Comparison of ENCODE assay signal across 11 cellular contexts in the genomic region with DNA sequence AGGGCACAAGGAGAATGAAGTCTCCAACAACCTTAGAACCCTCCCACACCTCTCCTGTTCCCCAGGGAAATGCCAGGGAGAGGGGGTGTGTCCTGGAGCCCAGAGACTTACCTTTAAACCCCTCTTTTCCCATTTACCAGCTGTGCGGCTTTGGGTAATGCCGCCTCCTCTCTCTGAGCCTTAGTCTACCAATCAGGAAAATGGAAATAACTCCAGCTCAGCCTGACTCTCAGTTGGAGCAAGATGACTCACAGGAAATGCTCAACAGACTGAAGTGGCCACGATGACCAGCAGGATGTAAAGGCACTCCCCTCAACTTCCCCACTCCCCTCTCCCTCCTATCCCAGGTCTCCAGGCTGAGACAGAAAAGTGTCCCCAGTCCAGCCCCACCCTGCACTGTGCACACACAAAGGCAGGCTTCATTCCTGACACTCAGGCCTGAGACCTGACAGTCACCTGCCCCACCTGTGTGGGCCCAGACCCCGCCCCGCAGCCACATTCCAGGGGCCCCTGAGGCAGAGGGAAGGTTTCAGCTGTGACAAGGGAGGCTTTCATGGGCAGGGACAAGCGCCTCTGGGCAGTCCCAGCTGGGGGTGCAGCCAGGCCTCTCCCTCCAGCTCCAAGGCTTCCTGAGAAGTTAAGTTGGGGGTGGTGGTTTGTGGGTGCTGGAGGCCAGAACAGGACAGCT. TPM values are rescaled to one million over a fixed set of nuclear protein-coding genes. Genes with fewer than 3 reads are reported as not detected.
DNase-seq lines count a peak whose midpoint lies in the region; ATAC-seq and TF ChIP-seq lines count a peak whose summit lies in the region.
"Had no signal": no experiment of that assay in that cellular context is flagged by ENCODE, and none has a peak within 500 bp of the region (broad histone marks: within the 10 kb centered on the region; RNA-seq: fewer than 3 reads in every experiment).

No MANE protein-coding gene starts in this region.

- peak overlapping the region; percentile 20 for H3K27ac Mint-ChIP-seq in GM23338
- H3K27ac Mint-ChIP-seq in naive thymus-derived CD8-positive, alpha-beta T cell = no peak overlapping the region
- H3K27ac Mint-ChIP-seq: activated naive CD8-positive, alpha-beta T cell had no signal

- H3K9me3 ChIP-seq in RWPE2 (ENCODE audit: severe bottlenecking) (no peaks in the 10 kb centered on the region), skeletal muscle satellite cell (replicated peaks; ENCODE audit: low read length) (no peaks in the 10 kb centered on the region)

- H3K4me2 ChIP-seq in GM23338 (peak overlapping the region; percentile 48; the same call in 1 of the 2 replicates), skeletal muscle satellite cell (ENCODE audit: low read length) (peak overlapping the region; percentile 25)

- H3K9me2 ChIP-seq in GM23338 (ENCODE audit: insufficient read depth) = no peaks in the 10 kb centered on the region

- TF ChIP-seq CTCF in GM23338 (conservative IDR thresholded peaks at IDR 0.05; ENCODE audit: low read depth in 2 of 2) (no peak), RWPE2 (IDR thresholded peaks at IDR 0.05; ENCODE audit: poor library complexity, severe bottlenecking) (peak; percentile 5), GM13976 (IDR thresholded peaks at IDR 0.05; ENCODE audit: borderline replicate concordance, control extremely low read depth, extremely low read depth, insufficient read depth, missing control alignments) (no peak)

- in situ Hi-C loops in GM13976 (cut with MboI; ENCODE audit: low sequenced_read_pairs, unreplicated experiment) = no loop called here

- no peaks in the 10 kb centered on the region for H3K9me3 Mint-ChIP-seq in GM23338
- no peaks in the 10 kb centered on the region for H3K9me3 Mint-ChIP-seq in naive thymus-derived CD8-positive, alpha-beta T cell

- 0 out of 2 replicates have a peak, but pooled peaks cover 4% of the 10 kb centered on the region for H3F3A ChIP-seq in GM23338 (replicated peaks; ENCODE audit: low read depth)

- peaks cover 12% of the 10 kb centered on the region; the same call in 1 of the 2 replicates for H3K4me1 ChIP-seq in GM23338 (ENCODE audit: insufficient read depth)
- peaks cover 60% of the 10 kb centered on the region for H3K4me1 ChIP-seq in RWPE2 (ENCODE audit: insufficient read depth, poor library complexity, severe bottlenecking)
- H3K4me1 ChIP-seq in skeletal muscle satellite cell (ENCODE audit: control insufficient read depth, insufficient read depth, low read length) = peaks cover 32% of the 10 kb centered on the region

- H3K79me2 ChIP-seq in GM23338 (replicated peaks; ENCODE audit: insufficient read depth) = peaks cover 7% of the 10 kb centered on the region

- H3K27ac ChIP-seq in GM23338 (ENCODE audit: low read depth) (peak overlapping the region; percentile 69), RWPE2 (ENCODE audit: poor library complexity, severe bottlenecking) (peak overlapping the region; percentile 79)

- H3K27me3 ChIP-seq in GM23338 (ENCODE audit: insufficient read depth) (no peaks in the 10 kb centered on the region), RWPE2 (ENCODE audit: insufficient read depth, poor library complexity, severe bottlenecking) (no peaks in the 10 kb centered on the region), skeletal muscle satellite cell (ENCODE audit: control insufficient read depth, insufficient read depth, low read length) (peaks cover under 1% of the 10 kb centered on the region)

- H3K4me1 Mint-ChIP-seq in GM23338 = peaks cover 26% of the 10 kb centered on the region
- H3K4me1 Mint-ChIP-seq in naive thymus-derived CD8-positive, alpha-beta T cell = no peaks in the 10 kb centered on the region

- ATAC-seq in GM23338 = peak; percentile 67
- peak; percentile 50 for ATAC-seq in RWPE2 (ENCODE audit: low read depth)
- no peak for ATAC-seq in naive thymus-derived CD8-positive, alpha-beta T cell
- ATAC-seq in GM19324 (IDR thresholded peaks at IDR 0.05; ENCODE audit: low FRiP score, unreplicated experiment) = no peak
- ATAC-seq: Right ventricle myocardium inferior had no signal

- H3K36me3 Mint-ChIP-seq in GM23338 (ENCODE audit: low read depth) = peaks cover 36% of the 10 kb centered on the region
- no peaks in the 10 kb centered on the region for H3K36me3 Mint-ChIP-seq in naive thymus-derived CD8-positive, alpha-beta T cell
- H3K36me3 Mint-ChIP-seq: activated naive CD8-positive, alpha-beta T cell had no signal

- peaks cover 7% of the 10 kb centered on the region; the same call in 1 of the 2 replicates for H4K20me1 ChIP-seq in GM23338 (replicated peaks; ENCODE audit: insufficient read depth)

- 0 out of 2 replicates have a peak, but pooled peaks cover 9% of the 10 kb centered on the region for H3K36me3 ChIP-seq in GM23338 (ENCODE audit: insufficient read depth)
- peaks cover 2% of the 10 kb centered on the region for H3K36me3 ChIP-seq in RWPE2 (ENCODE audit: low read depth)
- H3K36me3 ChIP-seq in skeletal muscle satellite cell (ENCODE audit: insufficient read depth, low read length) = no peaks in the 10 kb centered on the region

- peaks cover 13% of the 10 kb centered on the region for H3K27me3 Mint-ChIP-seq in GM23338 (ENCODE audit: insufficient read depth, low read depth, poor library complexity)
- H3K27me3 Mint-ChIP-seq in naive thymus-derived CD8-positive, alpha-beta T cell = peaks cover 0 to 14% (median 2%) of the 10 kb centered on the region in 5 donors

- no peak overlapping the region for H3K4me3 ChIP-seq in GM23338
- H3K4me3 ChIP-seq in RWPE2 (ENCODE audit: severe bottlenecking) = no peak overlapping the region
- H3K4me3 ChIP-seq in skeletal muscle satellite cell (ENCODE audit: low read length) = no peak overlapping the region

- peak; percentile 65 for DNase-seq in GM23338 (ENCODE audit: low spot score)
- DNase-seq in RWPE2 (ENCODE audit: low spot score) = no peak
- DNase-seq in fibroblast of the conjunctiva (ENCODE audit: low read depth) = peak; percentile 12
- no peak for DNase-seq in naive thymus-derived CD8-positive, alpha-beta T cell
- no peak for DNase-seq in GM13976 (ENCODE audit: low spot score)
- DNase-seq in DMS114 treated with DMSO at 0.1 percent for 48 hours (lab: John Stamatoyannopoulos, UW; ENCODE audit: unreplicated experiment) = no peak

- POLR2A ChIA-PET in naive thymus-derived CD8-positive, alpha-beta T cell (lab: Charles Lee) = no interaction called here

- no peak overlapping the region for H3K4me3 Mint-ChIP-seq in GM23338
- H3K4me3 Mint-ChIP-seq in naive thymus-derived CD8-positive, alpha-beta T cell = no peak overlapping the region
- H3K4me3 Mint-ChIP-seq: activated naive CD8-positive, alpha-beta T cell had no signal

- peak overlapping the region; percentile 34 for H3K9ac ChIP-seq in skeletal muscle satellite cell (ENCODE audit: low read depth, low read length)

- no peak overlapping the region for H2AFZ ChIP-seq in GM23338

TF ChIP-seq in GM23338, 12 proteins besides CTCF, POLR2A, EP300 and RAD21 (continues in another document):
- TF ChIP-seq ZNF331 (CRISPR knock-in tag; IDR thresholded peaks at IDR 0.05; ENCODE audit: low read depth) (no peak), POLR2AphosphoS5 (IDR thresholded peaks at IDR 0.05; ENCODE audit: low read depth) (0 out of 2 replicates have a peak, but pooled peaks have one; percentile 1), NANOG (IDR thresholded peaks at IDR 0.05; ENCODE audit: borderline replicate concordance) (no peak), JUNB (IDR thresholded peaks at IDR 0.05; ENCODE audit: unreplicated experiment) (no peak)

RNA-seq across cellular contexts. Expression of a gene that starts 3.0 kb away (rescaled TPM):
- 0.03 and 1.2 TPM in 2 replicates for total RNA-seq in GM23338 (2014; rRNA removed; shearing (Covaris generic))
- not detected in 2 replicates for polyA plus RNA-seq in GM23338 (2016; fragmentation: Nextera tagmentation; extraction: Ambion mirVana)
- total RNA-seq in skeletal muscle satellite cell (2012; rRNA removed) = 0.44 and 1.5 TPM in 2 replicates
- total RNA-seq in naive thymus-derived CD8-positive, alpha-beta T cell = not detected
- polyA plus RNA-seq in naive thymus-derived CD8-positive, alpha-beta T cell = not detected
- total RNA-seq: mononuclear cell, Right ventricle myocardium inferior had no signal

RNA-seq across cellular contexts. Expression of a gene that starts 6.4 kb away (rescaled TPM):
- 109 and 134 TPM in 2 replicates for total RNA-seq in GM23338 (2014; rRNA removed; shearing (Covaris generic))
- 105 and 112 TPM in 2 replicates for polyA plus RNA-seq in GM23338 (2016; fragmentation: Nextera tagmentation; extraction: Ambion mirVana)
- total RNA-seq in skeletal muscle satellite cell (2012; rRNA removed) = 3.1 and 12.4 TPM in 2 replicates
- not detected for total RNA-seq in naive thymus-derived CD8-positive, alpha-beta T cell
- polyA plus RNA-seq in naive thymus-derived CD8-positive, alpha-beta T cell = not detected

RNA-seq across cellular contexts. Expression of a gene that starts 16.3 kb away (rescaled TPM):
- total RNA-seq in GM23338 (2014; rRNA removed; shearing (Covaris generic)) = not detected in 2 replicates
- not detected in 2 replicates for polyA plus RNA-seq in GM23338 (2016; fragmentation: Nextera tagmentation; extraction: Ambion mirVana)
- not detected in 2 replicates for total RNA-seq in skeletal muscle satellite cell (2012; rRNA removed)
- total RNA-seq in naive thymus-derived CD8-positive, alpha-beta T cell = not detected
- not detected for polyA plus RNA-seq in naive thymus-derived CD8-positive, alpha-beta T cell
- total RNA-seq: Right ventricle myocardium inferior had no signal

RNA-seq across cellular contexts. Expression of a gene that starts 32.0 kb away (rescaled TPM):
- not detected in 2 replicates for total RNA-seq in GM23338 (2014; rRNA removed; shearing (Covaris generic))
- not detected in 2 replicates for polyA plus RNA-seq in GM23338 (2016; fragmentation: Nextera tagmentation; extraction: Ambion mirVana)
- total RNA-seq in skeletal muscle satellite cell (2012; rRNA removed) = not detected in 2 replicates
- total RNA-seq in naive thymus-derived CD8-positive, alpha-beta T cell = not detected
- not detected for polyA plus RNA-seq in naive thymus-derived CD8-positive, alpha-beta T cell
- total RNA-seq: mononuclear cell, Right ventricle myocardium inferior had no signal

RNA-seq across cellular contexts. Expression of a gene that starts 40.8 kb away (rescaled TPM):
- total RNA-seq in GM23338 (2014; rRNA removed; shearing (Covaris generic)) = not detected in 2 replicates
- polyA plus RNA-seq in GM23338 (2016; fragmentation: Nextera tagmentation; extraction: Ambion mirVana) = not detected in 2 replicates
- total RNA-seq in skeletal muscle satellite cell (2012; rRNA removed) = not detected in 2 replicates
- total RNA-seq in naive thymus-derived CD8-positive, alpha-beta T cell = not detected
- polyA plus RNA-seq in naive thymus-derived CD8-positive, alpha-beta T cell = not detected
- total RNA-seq: mononuclear cell, Right ventricle myocardium inferior had no signal

Comparison
In these comparisons a context has a peak if more than half of its experiments do, and no peak if none do; other contexts are left out.
1. ATAC-seq: peak in GM23338 (single experiment) and RWPE2 (single experiment); none in naive thymus-derived CD8-positive, alpha-beta T cell (0 of 2) and GM19324 (single experiment).
2. DNase-seq: peak in GM23338 (single experiment) and fibroblast of the conjunctiva (single experiment); none in RWPE2 (single experiment), naive thymus-derived CD8-positive, alpha-beta T cell (0 of 10), GM13976 (single experiment) and DMS114 treated with DMSO at 0.1 percent for 48 hours (single experiment).
3. RNA of a gene that starts 6.4 kb away (total RNA-seq): 109 to 134 TPM in GM23338; not detected in naive thymus-derived CD8-positive, alpha-beta T cell; every median in the first group is over 100 times any median in the second.